8 cellular contexts compared by ENCODE assay signal in the genomic region with DNA sequence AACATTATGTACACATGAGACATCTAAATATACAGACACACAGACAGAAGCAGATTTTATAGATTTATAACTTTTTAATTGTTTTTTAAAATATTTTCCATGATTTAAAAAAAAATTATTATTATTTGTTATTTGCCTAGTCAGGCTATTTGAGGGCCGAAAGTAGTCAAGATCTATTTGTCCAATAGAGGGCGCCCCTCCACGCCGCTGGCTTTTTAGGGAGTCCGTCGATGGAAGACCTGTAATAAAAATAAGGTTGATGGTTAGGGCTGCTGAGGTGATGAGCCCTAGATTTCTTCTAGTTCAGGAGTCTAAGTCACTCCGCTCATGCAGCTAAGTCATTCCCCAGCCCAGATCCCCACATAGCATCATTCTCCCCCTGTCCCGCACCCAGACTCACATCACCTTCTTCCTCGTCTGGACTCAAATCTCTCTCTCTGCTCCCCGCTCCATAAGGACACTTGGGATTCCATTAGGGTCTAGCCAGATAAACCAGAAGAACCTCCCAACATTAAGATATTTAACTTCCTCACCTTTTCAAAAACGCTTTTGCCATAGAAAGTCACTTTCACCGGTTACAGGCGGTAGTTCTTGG. TPM values are rescaled to one million over a fixed set of nuclear protein-coding genes. Genes with fewer than 3 reads are reported as not detected.
DNase-seq lines count a peak whose midpoint lies in the region; ATAC-seq, FAIRE-seq and TF ChIP-seq lines count a peak whose summit lies in the region.

No MANE protein-coding gene starts in this region.

- in situ Hi-C loops in SK-MEL-5 (cut with HindIII; ENCODE audit: low pct_unique_long_range_greater_than_20kb, low sequenced_read_pairs), result no loop called here

- peak; percentile 84 for TF ChIP-seq CTCF in A673 (conservative IDR thresholded peaks at IDR 0.05; ENCODE audit: low read depth, low read length)

- no peaks in the 10 kb centered on the region for H3K9me3 ChIP-seq in A673 (ENCODE audit: low read depth, low read length, poor library complexity, severe bottlenecking)
- H3K9me3 ChIP-seq in right cardiac atrium (ENCODE audit: control insufficient read depth, low read length), result no peaks in the 10 kb centered on the region

- CTCF ChIA-PET in A673 (lab: Charles Lee), result interaction anchor here (0.6 kb wide), 2 partner anchors 46 to 136 kb away, joined by 4 to 5 read pairs; no protein-coding TSS in a partner anchor

- H3K4me3 ChIP-seq in A673 (ENCODE audit: low read depth, low read length, poor library complexity, severe bottlenecking) (no peak overlapping the region), right cardiac atrium (ENCODE audit: low read length) (no peak overlapping the region)

- intact Hi-C loops in A673 (cut with micrococcal nuclease; ENCODE audit: unreplicated experiment), result loop anchor here (2.0 kb wide), 1 partner anchor 21 kb away; no protein-coding TSS in a partner anchor
- intact Hi-C loops in right cardiac atrium (cut with DNase I), result loop anchor here in 1 of 4 donors (2.0 kb wide), 1 partner anchor 19 kb away; no protein-coding TSS in a partner anchor

- ATAC-seq in right cardiac atrium (peak in 1 of 2 donors; percentile 35), GM19463 (IDR thresholded peaks at IDR 0.05; ENCODE audit: unreplicated experiment) (no peak), HG03439 (IDR thresholded peaks at IDR 0.05; ENCODE audit: unreplicated experiment) (no peak)

- H3K4me1 ChIP-seq in A673 (ENCODE audit: insufficient read depth, low read length, poor library complexity, severe bottlenecking) (no peaks in the 10 kb centered on the region), right cardiac atrium (ENCODE audit: control insufficient read depth, insufficient read depth, low read length) (peaks cover 4% of the 10 kb centered on the region)

- H3K36me3 ChIP-seq in A673 (ENCODE audit: insufficient read depth, low read length, poor library complexity, severe bottlenecking), result no peaks in the 10 kb centered on the region

- no TSS peak for BruUV-seq in A673 (replicated peaks; lab: Mats Ljungman, UMichigan)

- POLR2A ChIA-PET in A673 (lab: Charles Lee; ENCODE audit: low non-redundant PET), result no interaction called here

- peak; percentile 82 for DNase-seq in A673 (ENCODE audit: low spot score)
- no peak for DNase-seq in GM18507 (ENCODE audit: extremely low spot score, insufficient read length, low read depth)
- peak; percentile 64 for DNase-seq in SK-MEL-5 (ENCODE audit: low read depth, low spot score)
- DNase-seq in activated naive CD4-positive, alpha-beta T cell treated with anti-CD3 and anti-CD28 coated beads, Interleukin-2, amount 50 U/mL, for 16 hours, result peak; percentile 70
- peak; percentile 51 to 77 (median 71) for DNase-seq in right cardiac atrium
- peak; percentile 72 for DNase-seq in stimulated activated CD4-positive, alpha-beta T cell treated with anti-CD3 and anti-CD28 coated beads, Interleukin-4, amount 100 ng/mL, for 1 hour

- 49% methylated on average over 13 of the region's 13 CpGs for WGBS in right cardiac atrium

- FAIRE-seq in GM18507 (lab: Jason Lieb, UNC), result peak; percentile 57

- H3K27me3 ChIP-seq in A673 (replicated peaks; ENCODE audit: insufficient read depth, low read depth, low read length, poor library complexity) (no peaks in the 10 kb centered on the region), right cardiac atrium (ENCODE audit: control insufficient read depth, insufficient read depth) (no peaks in the 10 kb centered on the region)

- H3K27ac ChIP-seq in A673 (ENCODE audit: low read depth, low read length, poor library complexity, severe bottlenecking) (no peak overlapping the region), right cardiac atrium (ENCODE audit: low read length) (no peak overlapping the region)

RNA-seq across cellular contexts. Expression of a gene that starts 33.9 kb away (rescaled TPM):
- total RNA-seq in A673 (2021) (4.3 and 6.1 TPM in 2 replicates), right cardiac atrium (1 to 10 TPM in 2 of 4 donors, under 1 TPM in 2; 0.65 to 1.6 (median 1.2) TPM)
- total RNA-seq in SK-MEL-5 (2014; rRNA removed; shearing (Covaris generic)), result 0.21 TPM in 1 of 2 replicates, not detected in the other
- 0.06 TPM in 1 of 2 replicates, not detected in the other for polyA plus RNA-seq in SK-MEL-5 (2015; cell fraction: cytosol; rRNA removed)
- polyA plus RNA-seq in SK-MEL-5 (2015; cell fraction: nucleus; rRNA removed), result not detected in 2 replicates
- polyA plus RNA-seq in right cardiac atrium, result 0.36 TPM
